Comparison of ENCODE assay signal across 2 cellular contexts in genomic region chr14:21258194-21258888, GRCh38.
TF ChIP-seq lines count a peak whose summit lies in the region.

No MANE protein-coding gene starts in this region.

TF ChIP-seq in IMR-90, 13 proteins besides CTCF, POLR2A, EP300 and RAD21:
- TF ChIP-seq CEBPB (IDR thresholded peaks at IDR 0.05; ENCODE audit: low read depth, low read length), result no peak
- no peak for TF ChIP-seq USF2 (IDR thresholded peaks at IDR 0.05; ENCODE audit: low read depth, low read length)
- no peak for TF ChIP-seq NFE2L2 (IDR thresholded peaks at IDR 0.05; ENCODE audit: low read depth, low read length)
- TF ChIP-seq MXI1 (IDR thresholded peaks at IDR 0.05; ENCODE audit: borderline replicate concordance, low read depth, low read length), result no peak
- no peak for TF ChIP-seq SMC3 (IDR thresholded peaks at IDR 0.05; ENCODE audit: low read depth, low read length)
- no peak for TF ChIP-seq RCOR1 (IDR thresholded peaks at IDR 0.05; ENCODE audit: insufficient replicate concordance, low read length)
- no peak for TF ChIP-seq CHD1 (IDR thresholded peaks at IDR 0.05; ENCODE audit: low read depth, low read length)
- TF ChIP-seq MAFK (IDR thresholded peaks at IDR 0.05; ENCODE audit: low read depth, low read length), result no peak
- TF ChIP-seq RFX5 (IDR thresholded peaks at IDR 0.05; ENCODE audit: low read depth, low read length), result no peak
- no peak for TF ChIP-seq ELK1 (IDR thresholded peaks at IDR 0.05; ENCODE audit: borderline replicate concordance, low read depth, low read length)
TF ChIP-seq in IMR-90: peak in this region for 0.

TF ChIP-seq in GM12878, 131 proteins besides CTCF, POLR2A, EP300 and RAD21:
- TF ChIP-seq MLLT1 (IDR thresholded peaks at IDR 0.05) (0 out of 2 replicates have a peak, but pooled peaks have one; percentile 31), POLR2AphosphoS2 (IDR thresholded peaks at IDR 0.05; ENCODE audit: low read depth, low read length) (no peak)
TF ChIP-seq in GM12878: peak in this region for 1.
